11 cellular contexts compared by ENCODE assay signal in the genomic region with DNA sequence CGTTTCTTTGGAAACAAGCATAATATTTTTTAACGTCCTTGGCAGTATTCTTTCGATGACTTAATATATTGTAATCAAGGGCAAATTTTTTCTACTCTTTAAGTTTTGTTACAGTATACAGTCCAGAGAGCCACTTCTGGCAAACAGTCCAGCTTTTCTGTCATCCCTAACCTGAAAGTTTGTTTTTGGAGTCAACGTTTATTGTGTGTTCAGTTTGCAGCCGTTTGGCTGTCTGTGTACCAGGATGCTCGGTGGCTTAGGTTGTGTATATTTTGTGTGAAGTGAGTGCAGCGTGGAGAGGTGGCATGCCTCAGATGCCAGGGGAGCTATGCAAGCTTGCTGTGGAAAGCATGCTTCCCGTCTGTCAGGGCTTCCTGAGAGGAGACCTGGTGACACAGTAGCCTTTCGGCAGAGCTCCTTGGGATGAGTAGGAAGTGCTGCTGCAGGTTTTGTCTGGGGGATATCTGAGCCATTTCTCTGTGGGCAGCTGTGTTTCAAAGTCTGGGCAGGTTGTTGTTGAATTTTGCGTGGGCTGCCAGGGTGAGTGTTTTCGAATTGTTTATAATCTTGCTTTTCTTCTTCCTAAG. TPM values are rescaled to one million over a fixed set of nuclear protein-coding genes. Genes with fewer than 3 reads are reported as not detected.
DNase-seq lines count a peak whose midpoint lies in the region; ATAC-seq and TF ChIP-seq lines count a peak whose summit lies in the region.
"Had no signal": no experiment of that assay in that cellular context is flagged by ENCODE, and none has a peak within 500 bp of the region (broad histone marks: within the 10 kb centered on the region; RNA-seq: fewer than 3 reads in every experiment).

No MANE protein-coding gene starts in this region.

- H3K27me3 ChIP-seq in mammary epithelial cell (ENCODE audit: insufficient read depth, low read length) (no peaks in the 10 kb centered on the region), sigmoid colon (no peaks in the 10 kb centered on the region)

- no peak for ATAC-seq in HG02642 (IDR thresholded peaks at IDR 0.05; ENCODE audit: poor library complexity, unreplicated experiment)
- ATAC-seq: HCT116; stimulated activated memory B cell treated with anti-CD40 and anti-IgM and Interleukin-4, amounts not matched to agents 10 μg/mL and 1 μg/mL and 100 μg/mL, for 72 hours had no signal

- peak overlapping the region; percentile 46 for H3K9ac ChIP-seq in mammary epithelial cell (ENCODE audit: insufficient read depth, low read length)

- H3K4me1 ChIP-seq in mammary epithelial cell (ENCODE audit: insufficient read depth, low read length) (peaks cover 19% of the 10 kb centered on the region), sigmoid colon (peaks cover 0 to 88% (median 70%) of the 10 kb centered on the region in 4 donors)

- TF ChIP-seq EP300 in sigmoid colon (IDR thresholded peaks at IDR 0.05), result no peak

- peak overlapping the region; percentile 58 for H3K4me2 ChIP-seq in mammary epithelial cell (ENCODE audit: insufficient read depth, low read depth, low read length)

- H3K4me3 ChIP-seq in mammary epithelial cell (replicated peaks in 1 of 3; ENCODE audit: insufficient read depth in 1 of 3, low read depth in 2 of 3, low read length in 3 of 3), result no peak overlapping the region
- peak overlapping the region in 3 of 4 donors; percentile 7 to 19 (median 16) for H3K4me3 ChIP-seq in sigmoid colon

- intact Hi-C loops in mammary epithelial cell (cut with micrococcal nuclease) (loop anchor here (5.0 kb wide), 1 partner anchor 122 kb away; no protein-coding TSS in a partner anchor), sigmoid colon (cut with DNase I) (no loop called here)

- no peak for TF ChIP-seq CTCF in mammary epithelial cell (conservative IDR thresholded peaks at IDR 0.05 in 1 of 2, IDR thresholded peaks at IDR 0.05 in 1 of 2; ENCODE audit: extremely low read depth in 1 of 2, insufficient read depth in 1 of 2, low read depth in 1 of 2, low read length in 2 of 2)
- TF ChIP-seq CTCF in sigmoid colon (IDR thresholded peaks at IDR 0.05), result no peak

- H3K9me3 ChIP-seq in mammary epithelial cell (replicated peaks; ENCODE audit: insufficient read depth, low read length) (no peaks in the 10 kb centered on the region), sigmoid colon (no peaks in the 10 kb centered on the region)

- BruUV-seq in mammary epithelial cell (replicated peaks; lab: Mats Ljungman, UMichigan), result no TSS peak

- H3K27ac ChIP-seq in mammary epithelial cell (ENCODE audit: insufficient read depth, low read depth, low read length), result peak overlapping the region; percentile 40
- peak overlapping the region; percentile 77 to 87 (median 83) for H3K27ac ChIP-seq in sigmoid colon

- no peak for TF ChIP-seq POLR2A in sigmoid colon (IDR thresholded peaks at IDR 0.05)

- CTCF ChIA-PET in mammary epithelial cell (lab: Charles Lee; ENCODE audit: low non-redundant PET), result no interaction called here

- WGBS in mammary epithelial cell (ENCODE audit: low coverage, missing lambda C conversion rate), result 20% methylated on average over 11 of the region's 11 CpGs
- 55 to 66% methylated on average over 11 of the region's 11 CpGs for WGBS in sigmoid colon, 2 donors

- peak; percentile 42 for DNase-seq in GM03348 (ENCODE audit: low spot score)
- DNase-seq in mammary epithelial cell, result no peak
- DNase-seq in hepatic stellate cell (ENCODE audit: low spot score), result peak; percentile 31
- no peak for DNase-seq in sigmoid colon
- no peak for DNase-seq in NCI-H1048 (lab: John Stamatoyannopoulos, UW)
- DNase-seq in NCI-H1694 (lab: John Stamatoyannopoulos, UW), result no peak
- no peak for DNase-seq in NCI-H524 treated with DMSO at 0.1 percent for 48 hours (lab: John Stamatoyannopoulos, UW)
- DNase-seq: activated naive CD4-positive, alpha-beta T cell treated with Interleukin-2 at 50 U/mL for 16 hours had no signal

- peaks cover 10% of the 10 kb centered on the region for H3K36me3 ChIP-seq in mammary epithelial cell (ENCODE audit: insufficient read depth, low read length)
- H3K36me3 ChIP-seq in sigmoid colon, result peaks cover 0 to 11% (median 0%) of the 10 kb centered on the region in 4 donors

- in situ Hi-C loops in mammary epithelial cell (cut with MboI; ENCODE audit: low sequenced_read_pairs in 2 of 2), result no loop called here

- H2AFZ ChIP-seq in mammary epithelial cell (ENCODE audit: low read depth, low read length), result peak overlapping the region; percentile 47

- H4K20me1 ChIP-seq in mammary epithelial cell (ENCODE audit: insufficient read depth, low read length), result no peaks in the 10 kb centered on the region

- dilution Hi-C loops in mammary epithelial cell (cut with HindIII; ENCODE audit: low sequenced_read_pairs), result no loop called here

- H3K79me2 ChIP-seq in mammary epithelial cell (ENCODE audit: insufficient read depth, low read length), result peaks cover 87% of the 10 kb centered on the region

RNA-seq across cellular contexts. Expression of a gene that starts 14.7 kb away (rescaled TPM):
- total RNA-seq in mammary epithelial cell, result 100 to 1,000 TPM in 1 of 2 donors, 10 to 100 TPM in 1; 31.8 to 109 TPM
- 39.0 TPM for polyA plus RNA-seq in mammary epithelial cell
- polyA minus RNA-seq in mammary epithelial cell, result 48.2 TPM
- 100 to 1,000 TPM; 189 to 255 (median 219) TPM for total RNA-seq in sigmoid colon
- polyA plus RNA-seq in sigmoid colon, result 10 to 100 TPM in 1 of 3 donors, 1 to 10 TPM in 2; 6.2 to 29.6 (median 9.6) TPM

Comparison
In these comparisons a context has a peak if more than half of its experiments do, and no peak if none do; other contexts are left out.
1. DNase-seq: peak in GM03348 (single experiment) and hepatic stellate cell (single experiment); none in mammary epithelial cell (single experiment), sigmoid colon (single experiment), NCI-H1048 (single experiment), NCI-H1694 (single experiment) and NCI-H524 treated with DMSO at 0.1 percent for 48 hours (single experiment).
2. H3K4me3 ChIP-seq: peak in sigmoid colon (3 of 4); none in mammary epithelial cell (0 of 3).